In the genomic region with DNA sequence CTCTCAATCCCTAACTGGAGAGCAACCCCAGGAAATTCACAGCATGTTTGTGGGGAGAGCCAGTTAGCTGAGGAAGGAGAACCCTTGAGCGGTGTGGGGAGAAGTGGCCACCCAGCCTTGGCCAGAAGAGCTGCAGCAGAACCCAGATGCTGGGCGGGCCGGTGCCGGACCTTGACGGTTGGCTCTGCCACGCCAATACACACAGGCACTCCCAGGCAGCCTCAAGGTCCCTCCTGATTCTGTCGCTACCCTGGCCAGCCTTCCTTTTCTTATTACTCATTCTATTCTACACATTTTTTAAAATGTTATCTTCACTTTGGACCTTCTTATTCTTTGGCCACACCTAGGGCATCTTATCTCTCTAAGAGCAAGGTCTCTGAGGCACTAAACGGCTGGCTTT, we compare ENCODE assay signal across 26 cellular contexts. TPM values are rescaled to one million over a fixed set of nuclear protein-coding genes. Genes with fewer than 3 reads are reported as not detected.
"Had no signal": no experiment of that assay in that cellular context is flagged by ENCODE, and none has a peak within 500 bp of the region (broad histone marks: within the 10 kb centered on the region; RNA-seq: fewer than 3 reads in every experiment).

No MANE protein-coding gene starts in this region.

- H3K9me3 ChIP-seq: left ventricle myocardium inferior, right lobe of liver, suprapubic skin, vagina had no signal

- ATAC-seq: right lobe of liver; stimulated activated effector memory CD8-positive, alpha-beta T cell treated with anti-CD3 and anti-CD28 coated beads, Interleukin-12 subunit alpha, Interleukin-12 subunit beta, amount 100 ng/mL, for 72 hours; stimulated activated naive CD8-positive, alpha-beta T cell treated with anti-CD3 and anti-CD28 coated beads, Interleukin-15, amount 100 ng/mL, for 72 hours had no signal

- H3K27me3 ChIP-seq: right lobe of liver, suprapubic skin, vagina had no signal

- H3K27ac ChIP-seq: left ventricle myocardium inferior, right lobe of liver, skin epidermis, suprapubic skin, vagina had no signal

- H3K4me3 ChIP-seq: left ventricle myocardium inferior, right lobe of liver, skin epidermis, suprapubic skin, vagina had no signal

- DNase-seq: activated CD4-positive, alpha-beta memory T cell treated with anti-CD3 and anti-CD28 coated beads for 36 hours; activated CD4-positive, alpha-beta T cell treated with anti-CD3 and anti-CD28 coated beads for 4 hours; activated CD4-positive, CD25-positive, alpha-beta regulatory T cell; activated naive CD4-positive, alpha-beta T cell treated with Interleukin-2 at 50 U/mL for 16 hours; activated naive CD8-positive, alpha-beta T cell treated with anti-CD3 and anti-CD28 coated beads for 36 hours; activated T-cell treated with anti-CD3 and anti-CD28 coated beads, Interleukin-2, amount 50 U/mL, for 48 hours; amniotic stem cell; cerebellar nuclear complex; cortex of kidney; foreskin fibroblast; immature natural killer cell; left ventricle myocardium inferior; nucleus accumbens; right lobe of liver; stimulated activated CD4-positive, alpha-beta T cell treated with anti-CD3 and anti-CD28 coated beads, Interleukin-2, amount 100 ng/mL, for 24 hours; stimulated activated naive CD8-positive, alpha-beta T cell treated with anti-CD3 and anti-CD28 coated beads, Interleukin-15, amount 100 ng/mL, for 72 hours; T1000; trophoblast cell had no signal

- H3K36me3 ChIP-seq: left ventricle myocardium inferior, right lobe of liver, suprapubic skin, vagina had no signal

- H3K4me1 ChIP-seq: suprapubic skin, vagina had no signal

- FAIRE-seq: bronchial epithelial cell had no signal

RNA-seq across cellular contexts. Expression of a gene that starts 50.5 kb away (rescaled TPM):
- total RNA-seq: activated CD4-positive, alpha-beta memory T cell treated with anti-CD3 and anti-CD28 coated beads for 36 hours; activated naive CD8-positive, alpha-beta T cell treated with anti-CD3 and anti-CD28 coated beads for 36 hours; bronchial epithelial cell; fibroblast of lung; suprapubic skin; T-helper 1 cell treated with Interleukin-12 subunit alpha and Interleukin-12 subunit beta and Interleukin-4 antibody, amounts not matched to agents 30 ng/mL and 1 ng/mL, for 36 hours had no signal
- polyA plus RNA-seq: fibroblast of lung, neural cell had no signal
